Comparison of ENCODE assay signal across 8 cellular contexts in genomic region chr3:136192195-136192594, GRCh38. TPM values are rescaled to one million over a fixed set of nuclear protein-coding genes. Genes with fewer than 3 reads are reported as not detected.
DNase-seq lines count a peak whose midpoint lies in the region; ATAC-seq, FAIRE-seq and TF ChIP-seq lines count a peak whose summit lies in the region.
"Not testable (repeated sequence)": the region's sequence is repeated elsewhere in the genome, so short reads cannot be mapped to it uniquely, and the experiment has no call there.

No MANE protein-coding gene starts in this region.

- H3K4me2 ChIP-seq in DOHH2 (ENCODE audit: low read length) = peak overlapping the region; percentile 65
- H3K4me2 ChIP-seq in K562 (ENCODE audit: insufficient read depth, low read length) = peak overlapping the region; percentile 87
- H3K4me2 ChIP-seq in fibroblast of lung (ENCODE audit: extremely low read depth, insufficient read depth, low read length) = peak overlapping the region; percentile 87
- peak overlapping the region; percentile 54 for H3K4me2 ChIP-seq in mesenchymal stem cell (ENCODE audit: low read length, poor library complexity, severe bottlenecking)

- H2BK15ac ChIP-seq in mesenchymal stem cell (ENCODE audit: low read depth, poor library complexity, severe bottlenecking) = not testable (repeated sequence)

- not testable (repeated sequence) for TF ChIP-seq POLR2A in NB4 (IDR thresholded peaks at IDR 0.05; ENCODE audit: extremely low read depth, insufficient read length); K562 (conservative IDR thresholded peaks at IDR 0.05)

- H4K20me1 ChIP-seq in DOHH2 (ENCODE audit: control insufficient read depth, insufficient read depth, low read depth, low read length) (peaks cover 60% of the 10 kb centered on the region), K562 (replicated peaks; ENCODE audit: control insufficient read depth, insufficient read depth, low read length) (peaks cover 55% of the 10 kb centered on the region), fibroblast of lung (ENCODE audit: control insufficient read depth, extremely low read depth, insufficient read depth, low read length) (peaks cover 19% of the 10 kb centered on the region)

- POLR2A ChIA-PET in activated CD4-positive, alpha-beta T cell treated with anti-CD3 and anti-CD28 coated beads, Interleukin-2, amount 10 ng/mL, durations not matched to agents 7 days and 5 days (lab: Charles Lee) = not testable (repeated sequence)
- POLR2A ChIA-PET in K562 (lab: Yijun Ruan, JAX) = interaction anchor here (0.7 kb wide), 1 partner anchor 19 kb away, joined by 4 read pairs; no protein-coding TSS in a partner anchor

- ATAC-seq in K562, upper lobe of right lung: not testable (repeated sequence)

- not testable (repeated sequence) for H3K27me3 Mint-ChIP-seq in activated CD4-positive, alpha-beta T cell treated with anti-CD3 and anti-CD28 coated beads, Interleukin-2, amount 10 ng/mL, durations not matched to agents 7 days and 5 days

- H3K4ac ChIP-seq in mesenchymal stem cell (ENCODE audit: low read depth in 1 of 2, low read length in 2 of 2) = not testable (repeated sequence)

- peaks cover 48% of the 10 kb centered on the region for H3K4me1 Mint-ChIP-seq in activated CD4-positive, alpha-beta T cell treated with anti-CD3 and anti-CD28 coated beads, Interleukin-2, amount 10 ng/mL, durations not matched to agents 7 days and 5 days

- not testable (repeated sequence) for H3K9me2 ChIP-seq in DOHH2 (replicated peaks; ENCODE audit: control insufficient read depth, low read length)

- CTCF ChIA-PET in activated CD4-positive, alpha-beta T cell treated with anti-CD3 and anti-CD28 coated beads, Interleukin-2, amount 10 ng/mL, durations not matched to agents 7 days and 5 days (lab: Charles Lee) = interaction anchor here (0.8 to 1.2 kb wide), 2 partner anchors 11 to 560 kb away, joined by 3 to 4 read pairs; partner anchors contain the start of gene STAG1
- CTCF ChIA-PET in K562 (lab: Yijun Ruan, JAX; ENCODE audit: low intra/inter-chr PET ratio) = not testable (repeated sequence)

- not testable (repeated sequence) for TF ChIP-seq EP300 in K562 (IDR thresholded peaks at IDR 0.05; ENCODE audit: low read length)

- not testable (repeated sequence) for H3K27ac ChIP-seq in DOHH2 (ENCODE audit: low read depth, low read length); K562 (ENCODE audit: extremely low read depth, low read depth, low read length); fibroblast of lung (ENCODE audit: insufficient read depth, low read length); mesenchymal stem cell (ENCODE audit: low read length, poor library complexity, severe bottlenecking)
- H3K27ac ChIP-seq in upper lobe of right lung = peak overlapping the region; percentile 42

- H3K9ac ChIP-seq in K562 (ENCODE audit: insufficient read depth in 1 of 2, low read depth in 2 of 2, low read length in 2 of 2) (peak overlapping the region in 1 of 2 experiments; percentile 89; a peak in 3 of 4 replicates), mesenchymal stem cell (ENCODE audit: low read length) (peak overlapping the region; percentile 98)
- not testable (repeated sequence) for H3K9ac ChIP-seq in fibroblast of lung (ENCODE audit: insufficient read depth, low read length)

- peaks cover 59% of the 10 kb centered on the region for H3K36me3 Mint-ChIP-seq in activated CD4-positive, alpha-beta T cell treated with anti-CD3 and anti-CD28 coated beads, Interleukin-2, amount 10 ng/mL, durations not matched to agents 7 days and 5 days (ENCODE audit: low read depth)

- WGBS in K562 (ENCODE audit: insufficient coverage, low coverage, missing lambda C conversion rate) = 8% methylated on average over 6 of the region's 6 CpGs
- WGBS in mesenchymal stem cell = 96% methylated on average over 6 of the region's 6 CpGs

- H4K8ac ChIP-seq in mesenchymal stem cell (ENCODE audit: low read length) = not testable (repeated sequence)

- H3F3A ChIP-seq in DOHH2 (ENCODE audit: control insufficient read depth, insufficient read depth) = not testable (repeated sequence)

- H2BK120ac ChIP-seq in mesenchymal stem cell (ENCODE audit: low read depth, low read length) = not testable (repeated sequence)

- peaks cover 91% of the 10 kb centered on the region for H3K79me2 ChIP-seq in DOHH2 (ENCODE audit: control insufficient read depth, low read length)
- H3K79me2 ChIP-seq in K562 (ENCODE audit: control insufficient read depth, insufficient read depth, low read length) = peaks cover 89% of the 10 kb centered on the region
- peaks cover 85% of the 10 kb centered on the region for H3K79me2 ChIP-seq in fibroblast of lung (ENCODE audit: control insufficient read depth, insufficient read depth, low read length)

- not testable (repeated sequence) for H3K14ac ChIP-seq in mesenchymal stem cell (ENCODE audit: low read length in 2 of 2)

- FAIRE-seq in K562 (lab: Jason Lieb, UNC) = not testable (repeated sequence)

- H3K27ac Mint-ChIP-seq in activated CD4-positive, alpha-beta T cell treated with anti-CD3 and anti-CD28 coated beads, Interleukin-2, amount 10 ng/mL, durations not matched to agents 7 days and 5 days = peak overlapping the region; percentile 97

- in situ Hi-C loops in K562 (cut with MboI) = not testable (repeated sequence)

- H3K18ac ChIP-seq in mesenchymal stem cell (ENCODE audit: low read depth in 1 of 2, low read length in 2 of 2) = not testable (repeated sequence)

- H3K23ac ChIP-seq in mesenchymal stem cell (ENCODE audit: low read length in 2 of 2) = not testable (repeated sequence)

- intact Hi-C loops in K562 (cut with micrococcal nuclease); upper lobe of right lung (cut with DNase I): not testable (repeated sequence)

- H3K4me3 Mint-ChIP-seq in activated CD4-positive, alpha-beta T cell treated with anti-CD3 and anti-CD28 coated beads, Interleukin-2, amount 10 ng/mL, durations not matched to agents 7 days and 5 days = peak overlapping the region; percentile 99

- not testable (repeated sequence) for H2AFZ ChIP-seq in K562 (ENCODE audit: low read depth, low read length); fibroblast of lung (ENCODE audit: low read length); mesenchymal stem cell (ENCODE audit: low read depth, low read length)

- H3K4me1 ChIP-seq in DOHH2 (ENCODE audit: control insufficient read depth, low read length) (peaks cover 56% of the 10 kb centered on the region), K562 (replicated peaks in 1 of 2; ENCODE audit: control insufficient read depth in 2 of 2, insufficient read depth in 2 of 2, low read length in 2 of 2) (peaks cover 6 to 20% of the 10 kb centered on the region in 2 experiments; a peak in 4 of 5 replicates), mesenchymal stem cell (ENCODE audit: control insufficient read depth, insufficient read depth, low read depth, low read length) (peaks cover 14% of the 10 kb centered on the region), upper lobe of right lung (peaks cover 41% of the 10 kb centered on the region)
- H3K4me1 ChIP-seq in fibroblast of lung (ENCODE audit: control insufficient read depth, extremely low read depth, insufficient read depth, low read length) = not testable (repeated sequence)

- not testable (repeated sequence) for H2BK12ac ChIP-seq in mesenchymal stem cell (ENCODE audit: low read length in 2 of 2)

- H3K79me1 ChIP-seq in mesenchymal stem cell (replicated peaks; ENCODE audit: low read length, poor library complexity, severe bottlenecking) = not testable (repeated sequence)

- H3K4me3 ChIP-seq in DOHH2 (ENCODE audit: low read length) (peak overlapping the region; percentile 87), NB4 (ENCODE audit: low read depth, low read length) (peak overlapping the region; percentile 99), K562 (peak overlapping the region; percentile 76), fibroblast of lung (replicated peaks in 1 of 4; ENCODE audit: control extremely low read depth in 1 of 4, insufficient read depth in 1 of 4, low read depth in 3 of 4, low read length in 4 of 4) (peak overlapping the region; percentile 30 to 94 (median 70)), mesenchymal stem cell (ENCODE audit: insufficient read depth in 1 of 2, low read depth in 1 of 2, low read length in 2 of 2) (peak overlapping the region in 1 of 2 experiments; percentile 95), retinal pigment epithelial cell (ENCODE audit: low read length) (peak overlapping the region; percentile 98), upper lobe of right lung (peak overlapping the region; percentile 93)

- not testable (repeated sequence) for TF ChIP-seq CTCF in DOHH2 (IDR thresholded peaks at IDR 0.05; ENCODE audit: low read depth, low read length, poor library complexity, severe bottlenecking); NB4 (IDR thresholded peaks at IDR 0.05; ENCODE audit: low read depth, low read length); K562 (IDR thresholded peaks at IDR 0.05 in 2 of 3, conservative IDR thresholded peaks at IDR 0.05 in 1 of 3; ENCODE audit: insufficient read depth in 2 of 3, low read depth in 1 of 3, low read length in 3 of 3); fibroblast of lung (conservative IDR thresholded peaks at IDR 0.05 in 1 of 2, IDR thresholded peaks at IDR 0.05 in 1 of 2; ENCODE audit: low read depth in 1 of 2, low read length in 2 of 2); retinal pigment epithelial cell (conservative IDR thresholded peaks at IDR 0.05; ENCODE audit: low read depth, low read length); upper lobe of right lung (IDR thresholded peaks at IDR 0.05)

- H4K91ac ChIP-seq in mesenchymal stem cell (ENCODE audit: low read length) = not testable (repeated sequence)

- DNase-seq in NB4 (ENCODE audit: low read depth); activated CD4-positive, alpha-beta T cell treated with anti-CD3 and anti-CD28 coated beads, Interleukin-2, amount 10 ng/mL, durations not matched to agents 7 days and 5 days; K562 (ENCODE audit: extremely low read depth in 1 of 4, low spot score in 3 of 4); mesenchymal stem cell; retinal pigment epithelial cell (ENCODE audit: low read depth); upper lobe of right lung: not testable (repeated sequence)
- DNase-seq in fibroblast of lung (ENCODE audit: low read depth in 2 of 2) = peak in 1 of 2 donors; percentile 50

- not testable (repeated sequence) for H3K9me3 Mint-ChIP-seq in activated CD4-positive, alpha-beta T cell treated with anti-CD3 and anti-CD28 coated beads, Interleukin-2, amount 10 ng/mL, durations not matched to agents 7 days and 5 days

- H3K9me1 ChIP-seq in K562 (ENCODE audit: control insufficient read depth, insufficient read depth, low read length) = not testable (repeated sequence)

- TF ChIP-seq RAD21 in K562 (CRISPR knock-in tag; conservative IDR thresholded peaks at IDR 0.05 in 1 of 2, IDR thresholded peaks at IDR 0.05 in 1 of 2) = not testable (repeated sequence)

- H2BK5ac ChIP-seq in mesenchymal stem cell (ENCODE audit: low read depth, low read length, poor library complexity, severe bottlenecking) = not testable (repeated sequence)

- peaks cover 53% of the 10 kb centered on the region for H3K36me3 ChIP-seq in DOHH2 (ENCODE audit: control insufficient read depth, low read length)
- peaks cover 13% of the 10 kb centered on the region; the same call in 2 of the 3 replicates for H3K36me3 ChIP-seq in K562 (ENCODE audit: control insufficient read depth, insufficient read depth, low read length)
- not testable (repeated sequence) for H3K36me3 ChIP-seq in fibroblast of lung (ENCODE audit: control insufficient read depth, insufficient read depth, low read length); mesenchymal stem cell (ENCODE audit: control insufficient read depth in 1 of 2, insufficient read depth in 2 of 2, low read depth in 1 of 2, low read length in 2 of 2); upper lobe of right lung

- BruUV-seq in K562 (replicated peaks; lab: Mats Ljungman, UMichigan) = not testable (repeated sequence)

- H3K27me3 ChIP-seq in DOHH2 (ENCODE audit: control insufficient read depth, low read length); K562 (ENCODE audit: control insufficient read depth in 2 of 2, insufficient read depth in 2 of 2, low read length in 2 of 2); fibroblast of lung (ENCODE audit: control insufficient read depth, insufficient read depth, low read length); mesenchymal stem cell (ENCODE audit: control insufficient read depth in 1 of 2, insufficient read depth in 1 of 2, low read length in 2 of 2); upper lobe of right lung: not testable (repeated sequence)

- not testable (repeated sequence) for H3K9me3 ChIP-seq in DOHH2 (ENCODE audit: control insufficient read depth, insufficient read depth, low read length); K562 (replicated peaks; ENCODE audit: control insufficient read depth, insufficient read depth, low read depth, low read length); fibroblast of lung (ENCODE audit: control insufficient read depth, insufficient read depth, low read depth, low read length); mesenchymal stem cell (ENCODE audit: control insufficient read depth, low read length); upper lobe of right lung

- not testable (repeated sequence) for H2AK5ac ChIP-seq in mesenchymal stem cell (ENCODE audit: low read length, severe bottlenecking)

RNA-seq across cellular contexts. Expression of gene MSL2, which starts 3.9 kb away (rescaled TPM):
- total RNA-seq in activated CD4-positive, alpha-beta T cell treated with anti-CD3 and anti-CD28 coated beads, Interleukin-2, amount 10 ng/mL, durations not matched to agents 7 days and 5 days = 10 to 100 TPM; 62.1 to 69.2 TPM
- total RNA-seq in K562 (2011; cell fraction: chromatin; rRNA removed; ENCODE audit: low replicate concordance) = 13.8 and 29.6 TPM in 2 replicates
- total RNA-seq in K562 (2011; cell fraction: nucleolus; rRNA removed) = 8.7 and 10.1 TPM in 2 replicates
- 15.4 and 17.9 TPM in 2 replicates for total RNA-seq in K562 (2011; cell fraction: nucleoplasm; rRNA removed)
- total RNA-seq in K562 (2014; rRNA removed) = 5.9 and 6.0 TPM in 2 replicates
- 11.3 and 11.6 TPM in 2 replicates for total RNA-seq in K562 (2014; rRNA removed; fragmentation: Illumina TruSeq; extraction: Trizol)
- total RNA-seq in K562 (2015; rRNA removed; fragmentation: Illumina TruSeq; extraction: Trizol) = 11.1 and 12.6 TPM in 2 replicates
- 19.9 TPM in 2 replicates for total RNA-seq in K562 (2021)
- 8.3 and 9.1 TPM in 2 replicates for polyA plus RNA-seq in K562 (2011; rRNA removed)
- polyA plus RNA-seq in K562 (2011; cell fraction: cytosol; rRNA removed) = 2.5 and 6.9 TPM in 2 replicates
- 5.2 and 5.8 TPM in 2 replicates for polyA plus RNA-seq in K562 (2011; cell fraction: nucleus; rRNA removed)
- 10.3 and 11.0 TPM in 2 replicates for polyA plus RNA-seq in K562 (2012)
- 13.5 and 14.1 TPM in 2 replicates for polyA plus RNA-seq in K562 (2014; fragmentation: Illumina TruSeq; extraction: Trizol)
- polyA plus RNA-seq in K562 (2014; fragmentation: Nextera tagmentation; extraction: Ambion mirVana) = 1 to 10 TPM; 1.9 to 2.2 TPM
- polyA plus RNA-seq in K562 (2014; rRNA removed) = 6.1 and 6.5 TPM in 2 replicates
- 31.5 and 33.7 TPM in 2 replicates for polyA minus RNA-seq in K562 (2011; rRNA and poly(A)+ RNA removed)
- polyA minus RNA-seq in K562 (2011; cell fraction: cytosol; rRNA and poly(A)+ RNA removed) = 8.0 and 12.7 TPM in 2 replicates
- polyA minus RNA-seq in K562 (2011; cell fraction: nucleus; rRNA and poly(A)+ RNA removed) = 6.3 and 11.6 TPM in 2 replicates
- total RNA-seq in fibroblast of lung = 9.2 and 12.1 TPM in 2 replicates
- 16.6 and 19.7 TPM in 2 replicates for polyA plus RNA-seq in fibroblast of lung
- polyA plus RNA-seq in fibroblast of lung (2012) = 7.8 and 9.0 TPM in 2 replicates
- polyA minus RNA-seq in fibroblast of lung (ENCODE audit: low replicate concordance) = 13.7 and 17.5 TPM in 2 replicates
- polyA plus RNA-seq in mesenchymal stem cell (2013, experiment 1 of 2) = 10.3 TPM
- 9.6 TPM for polyA plus RNA-seq in mesenchymal stem cell (2013, experiment 2 of 2)
- 30.2 TPM for total RNA-seq in upper lobe of right lung

RNA-seq across cellular contexts. Expression of gene PCCB, which starts 57.9 kb away (rescaled TPM):
- 10 to 100 TPM; 17.3 to 19.9 TPM for total RNA-seq in activated CD4-positive, alpha-beta T cell treated with anti-CD3 and anti-CD28 coated beads, Interleukin-2, amount 10 ng/mL, durations not matched to agents 7 days and 5 days
- total RNA-seq in K562 (2011; cell fraction: chromatin; rRNA removed; ENCODE audit: low replicate concordance) = 65.7 and 80.5 TPM in 2 replicates
- total RNA-seq in K562 (2011; cell fraction: nucleolus; rRNA removed) = 36.9 and 41.6 TPM in 2 replicates
- total RNA-seq in K562 (2011; cell fraction: nucleoplasm; rRNA removed) = 39.4 and 45.8 TPM in 2 replicates
- total RNA-seq in K562 (2014; rRNA removed) (98.2 and 105 TPM in 2 replicates), K562 (2014; rRNA removed; fragmentation: Illumina TruSeq; extraction: Trizol) (120 and 136 TPM in 2 replicates), K562 (2015; rRNA removed; fragmentation: Illumina TruSeq; extraction: Trizol) (88.0 and 90.8 TPM in 2 replicates), K562 (2021) (92.8 and 94.6 TPM in 2 replicates), fibroblast of lung (47.0 and 81.4 TPM in 2 replicates), upper lobe of right lung (32.6 TPM)
- polyA plus RNA-seq in K562 (2011; rRNA removed) (173 and 174 TPM in 2 replicates), K562 (2014; fragmentation: Illumina TruSeq; extraction: Trizol) (113 and 117 TPM in 2 replicates), K562 (2014; fragmentation: Nextera tagmentation; extraction: Ambion mirVana) (10 to 100 TPM; 69.5 to 83.7 TPM), K562 (2014; rRNA removed) (79.9 and 105 TPM in 2 replicates), fibroblast of lung (56.0 and 67.0 TPM in 2 replicates)
- 132 and 185 TPM in 2 replicates for polyA plus RNA-seq in K562 (2011; cell fraction: cytosol; rRNA removed)
- polyA plus RNA-seq in K562 (2011; cell fraction: nucleus; rRNA removed) = 52.5 and 74.8 TPM in 2 replicates
- 75.6 and 83.6 TPM in 2 replicates for polyA plus RNA-seq in K562 (2012)
- 212 and 254 TPM in 2 replicates for polyA minus RNA-seq in K562 (2011; rRNA and poly(A)+ RNA removed)
- 70.0 and 106 TPM in 2 replicates for polyA minus RNA-seq in K562 (2011; cell fraction: cytosol; rRNA and poly(A)+ RNA removed)
- 18.0 and 38.0 TPM in 2 replicates for polyA minus RNA-seq in K562 (2011; cell fraction: nucleus; rRNA and poly(A)+ RNA removed)
- polyA plus RNA-seq in fibroblast of lung (2012) = 40.3 and 55.2 TPM in 2 replicates
- 58.6 and 68.3 TPM in 2 replicates for polyA minus RNA-seq in fibroblast of lung (ENCODE audit: low replicate concordance)
- polyA plus RNA-seq in mesenchymal stem cell (2013, experiment 1 of 2) = 23.4 TPM
- polyA plus RNA-seq in mesenchymal stem cell (2013, experiment 2 of 2) = 23.2 TPM
